Comparison of ENCODE assay signal across 22 cellular contexts in the genomic region with DNA sequence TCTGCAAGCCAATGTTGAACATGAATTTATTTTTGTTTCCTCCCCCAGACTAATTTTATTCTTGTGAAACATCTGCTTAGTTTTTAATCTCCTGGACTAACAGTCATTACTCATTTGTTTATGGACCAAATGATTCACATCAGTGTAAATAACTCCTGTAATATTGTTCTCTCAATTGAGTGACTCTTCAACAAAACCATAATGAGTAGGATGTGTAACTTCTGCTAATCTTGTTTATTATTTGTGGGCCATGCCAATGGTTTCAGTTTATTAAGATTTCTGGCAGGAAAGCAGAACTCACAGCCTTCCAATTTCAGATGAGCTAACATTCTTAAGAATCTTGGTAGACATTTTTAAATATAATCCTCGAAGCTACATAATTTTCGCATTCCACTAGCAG.
DNase-seq lines count a peak whose midpoint lies in the region; ATAC-seq, FAIRE-seq and TF ChIP-seq lines count a peak whose summit lies in the region.
"Had no signal": no experiment of that assay in that cellular context is flagged by ENCODE, and none has a peak within 500 bp of the region (broad histone marks: within the 10 kb centered on the region; RNA-seq: fewer than 3 reads in every experiment).

No MANE protein-coding gene starts in this region.

- H3K27ac Mint-ChIP-seq in effector memory CD8-positive, alpha-beta T cell, result no peak overlapping the region
- H3K27ac Mint-ChIP-seq: CD4-positive, CD25-positive, alpha-beta regulatory T cell; HFFc6 had no signal

- FAIRE-seq in RCC 7860 (lab: Jason Lieb, UNC), result no peak
- FAIRE-seq: GM12878, HTR-8/SVneo had no signal

- H3K27me3 Mint-ChIP-seq in effector memory CD8-positive, alpha-beta T cell, result no peaks in the 10 kb centered on the region
- H3K27me3 Mint-ChIP-seq: CD4-positive, CD25-positive, alpha-beta regulatory T cell had no signal

- H3K36me3 Mint-ChIP-seq in effector memory CD8-positive, alpha-beta T cell (ENCODE audit: insufficient read depth), result peaks cover 3% of the 10 kb centered on the region
- H3K36me3 Mint-ChIP-seq: CD4-positive, CD25-positive, alpha-beta regulatory T cell had no signal

- ATAC-seq in HG03520 (IDR thresholded peaks at IDR 0.05; ENCODE audit: unreplicated experiment) (no peak), HG02938 (IDR thresholded peaks at IDR 0.05; ENCODE audit: unreplicated experiment) (no peak)
- no peak for ATAC-seq in effector memory CD8-positive, alpha-beta T cell (replicated peaks)
- ATAC-seq: GM12878 had no signal

- no peak for TF ChIP-seq CTCF in AG09319 (IDR thresholded peaks at IDR 0.05; ENCODE audit: low read depth, low read length)

- peaks cover 6 to 11% of the 10 kb centered on the region in 2 donors for H3K9me3 Mint-ChIP-seq in effector memory CD8-positive, alpha-beta T cell

- no peak overlapping the region for H3K4me3 Mint-ChIP-seq in effector memory CD8-positive, alpha-beta T cell
- H3K4me3 Mint-ChIP-seq: CD4-positive, CD25-positive, alpha-beta regulatory T cell; HFFc6 had no signal

- DNase-seq in AG09319 (ENCODE audit: extremely low read depth, low read depth) (peak; percentile 2), LHCN-M2 (ENCODE audit: low read depth) (peak; percentile 21), astrocyte of the hippocampus (ENCODE audit: low read depth, low spot score) (peak; percentile 2), fibroblast of peridontal ligament (ENCODE audit: extremely low read depth) (peak; percentile 66), RCC 7860 (ENCODE audit: low spot score) (no peak)
- DNase-seq in effector memory CD8-positive, alpha-beta T cell, result no peak
- DNase-seq: BE2C; CD4-positive, CD25-positive, alpha-beta regulatory T cell; DMS79; H7; HFFc6; KG1; NCI-H1694 treated with DMSO at 0.1 percent for 48 hours; NCI-H2081 treated with DMSO at 0.1 percent for 48 hours; NCI-H2171 treated with DMSO at 0.1 percent for 48 hours; NCI-H446 treated with DMSO at 0.1 percent for 48 hours; NCI-H526 treated with DMSO at 0.1 percent for 48 hours; SHP77 treated with DMSO at 0.1 percent for 48 hours had no signal

- no peaks in the 10 kb centered on the region for H3K4me1 Mint-ChIP-seq in effector memory CD8-positive, alpha-beta T cell (ENCODE audit: low read depth in 2 of 2)
- H3K4me1 Mint-ChIP-seq: CD4-positive, CD25-positive, alpha-beta regulatory T cell had no signal

Comparison
In these comparisons a context has a peak if more than half of its experiments do, and no peak if none do; other contexts are left out.
1. DNase-seq: peak in AG09319 (single experiment), LHCN-M2 (single experiment), astrocyte of the hippocampus (single experiment) and fibroblast of peridontal ligament (single experiment); none in RCC 7860 (single experiment) and effector memory CD8-positive, alpha-beta T cell (0 of 3).